Comparison of ENCODE assay signal across 8 cellular contexts in the genomic region with DNA sequence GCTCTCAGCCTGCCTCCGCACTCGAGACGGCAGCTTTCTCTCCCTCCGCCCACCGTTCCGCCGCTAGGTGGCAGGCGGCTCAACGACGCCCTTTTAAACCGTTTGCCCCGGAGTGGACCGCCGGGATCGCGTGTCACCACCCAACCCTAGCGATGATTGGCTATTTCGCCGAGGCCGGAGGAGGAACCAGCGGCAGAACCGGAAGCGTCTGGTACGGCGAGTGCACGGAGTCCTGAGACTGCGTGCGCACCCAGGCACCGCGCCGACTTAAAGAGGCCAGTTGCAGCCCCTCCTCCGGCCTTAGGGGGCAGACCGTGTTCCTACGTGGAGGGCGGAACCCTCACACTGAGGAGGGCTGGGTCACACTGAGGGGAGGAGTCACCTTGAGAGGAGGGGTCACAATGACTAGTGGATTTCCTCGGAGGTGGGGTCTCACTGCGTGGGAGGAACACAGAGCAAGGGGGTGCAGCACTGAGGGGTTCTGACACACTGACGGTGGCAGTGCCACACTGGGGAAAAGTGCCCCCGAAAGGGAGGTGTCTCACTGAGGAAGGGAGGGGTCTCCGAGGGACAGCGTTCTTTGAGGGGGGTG. TPM values are rescaled to one million over a fixed set of nuclear protein-coding genes. Genes with fewer than 3 reads are reported as not detected.
DNase-seq lines count a peak whose midpoint lies in the region; TF ChIP-seq lines count a peak whose summit lies in the region.

No MANE protein-coding gene starts in this region.

- peaks cover 2% of the 10 kb centered on the region for H3K9me3 Mint-ChIP-seq in neural crest cell

- H3K4me1 ChIP-seq in HAP-1 = peaks cover 20% of the 10 kb centered on the region
- H3K4me1 ChIP-seq in stomach smooth muscle (ENCODE audit: control insufficient read depth, insufficient read depth, low read length) = peaks cover 38% of the 10 kb centered on the region

- peaks cover 2% of the 10 kb centered on the region for H3K36me3 Mint-ChIP-seq in neural crest cell (ENCODE audit: low read depth)

- H3K4me3 ChIP-seq in HAP-1 = peak overlapping the region; percentile 44
- H3K4me3 ChIP-seq in MG63 = peak overlapping the region; percentile 80
- peak overlapping the region; percentile 66 for H3K4me3 ChIP-seq in foreskin fibroblast (ENCODE audit: low read depth in 1 of 2, low read length in 2 of 2)
- H3K4me3 ChIP-seq in stomach smooth muscle (ENCODE audit: low read length in 2 of 2) = peak overlapping the region; percentile 89 to 96

- peak; percentile 87 for TF ChIP-seq CTCF in foreskin fibroblast (IDR thresholded peaks at IDR 0.05; ENCODE audit: low read depth, low read length)
- peak; percentile 98 for TF ChIP-seq CTCF in neural crest cell (conservative IDR thresholded peaks at IDR 0.05)

- H3K9ac ChIP-seq in stomach smooth muscle (ENCODE audit: low read length in 2 of 2) = peak overlapping the region; percentile 87 to 89

- no peaks in the 10 kb centered on the region for H3K27me3 ChIP-seq in HAP-1 (ENCODE audit: low read depth)
- H3K27me3 ChIP-seq in MG63 = no peaks in the 10 kb centered on the region
- H3K27me3 ChIP-seq in stomach smooth muscle (ENCODE audit: control insufficient read depth in 1 of 2, insufficient read depth in 2 of 2, low read length in 2 of 2) = no peaks in the 10 kb centered on the region

- H3K27me3 Mint-ChIP-seq in neural crest cell (ENCODE audit: low read depth) = no peaks in the 10 kb centered on the region

- peaks cover 34% of the 10 kb centered on the region for H3K4me1 Mint-ChIP-seq in neural crest cell

- H3K27ac Mint-ChIP-seq in neural crest cell (ENCODE audit: unreplicated experiment) = peak overlapping the region; percentile 98

- in situ Hi-C loops in HAP-1 (cut with MboI; ENCODE audit: low sequenced_read_pairs) = no loop called here

- DNase-seq in GDM1 (lab: John Stamatoyannopoulos, UW) (peak; percentile 100), HAP-1 (ENCODE audit: low spot score in 2 of 2) (peak; percentile 97 to 99), MG63 (peak; percentile 100), SHP77 treated with DMSO at 0.1 percent for 48 hours (lab: John Stamatoyannopoulos, UW) (peak; percentile 80), foreskin fibroblast (peak; percentile 99 to 100), neural crest cell (ENCODE audit: low read depth, low spot score) (peak; percentile 98)
- DNase-seq in activated gamma-delta T cell treated with anti-CD3 and anti-CD28 coated beads, Interleukin-2, amount 50 U/mL, for 16 hours (ENCODE audit: low read depth) = peak; percentile 99

- peaks cover 2% of the 10 kb centered on the region for H3K36me3 ChIP-seq in HAP-1 (replicated peaks)
- peaks cover 34% of the 10 kb centered on the region for H3K36me3 ChIP-seq in MG63
- peaks cover 13% of the 10 kb centered on the region in 2 donors for H3K36me3 ChIP-seq in stomach smooth muscle (ENCODE audit: control insufficient read depth in 2 of 2, insufficient read depth in 2 of 2, low read length in 2 of 2)

- H3K9me3 ChIP-seq in HAP-1 (no peaks in the 10 kb centered on the region), MG63 (no peaks in the 10 kb centered on the region), stomach smooth muscle (ENCODE audit: control insufficient read depth in 2 of 2, low read length in 2 of 2) (no peaks in the 10 kb centered on the region)

- peak overlapping the region; percentile 99 for H3K4me3 Mint-ChIP-seq in neural crest cell

- peak overlapping the region; percentile 92 for H3K27ac ChIP-seq in stomach smooth muscle (ENCODE audit: low read length)

RNA-seq across cellular contexts. Expression of a gene that starts 1.0 kb away (rescaled TPM):
- total RNA-seq in MG63 (2014; rRNA removed; shearing (Covaris generic); ENCODE audit: low replicate concordance) = 17.4 and 21.5 TPM in 2 replicates
- total RNA-seq in neural crest cell = 42.7 and 47.6 TPM in 2 replicates

RNA-seq across cellular contexts. Expression of a gene that starts 14.1 kb away (rescaled TPM):
- total RNA-seq in MG63 (2014; rRNA removed; shearing (Covaris generic); ENCODE audit: low replicate concordance) = 0.47 and 0.86 TPM in 2 replicates
- 1.4 and 2.0 TPM in 2 replicates for total RNA-seq in neural crest cell

RNA-seq across cellular contexts. Expression of a gene that starts 46.6 kb away (rescaled TPM):
- total RNA-seq in MG63 (2014; rRNA removed; shearing (Covaris generic); ENCODE audit: low replicate concordance) = 1.4 and 4.0 TPM in 2 replicates
- 0.33 TPM in 1 of 2 replicates, not detected in the other for total RNA-seq in neural crest cell

RNA-seq across cellular contexts. Expression of a gene that starts 53.7 kb away (rescaled TPM):
- total RNA-seq in MG63 (2014; rRNA removed; shearing (Covaris generic); ENCODE audit: low replicate concordance) = 8,012 and 15,182 TPM in 2 replicates
- 14,026 and 17,379 TPM in 2 replicates for total RNA-seq in neural crest cell

RNA-seq across cellular contexts. Expression of a gene that starts 54.0 kb away (rescaled TPM):
- 72.4 and 84.4 TPM in 2 replicates for total RNA-seq in MG63 (2014; rRNA removed; shearing (Covaris generic); ENCODE audit: low replicate concordance)
- total RNA-seq in neural crest cell = 15.4 and 17.2 TPM in 2 replicates

Comparison
In these comparisons a context has a peak if more than half of its experiments do, and no peak if none do; other contexts are left out.
1. Peak in every context shown above with its lines: DNase-seq, H3K4me3 ChIP-seq and H3K27ac ChIP-seq.